14 cellular contexts compared by ENCODE assay signal in the genomic region with DNA sequence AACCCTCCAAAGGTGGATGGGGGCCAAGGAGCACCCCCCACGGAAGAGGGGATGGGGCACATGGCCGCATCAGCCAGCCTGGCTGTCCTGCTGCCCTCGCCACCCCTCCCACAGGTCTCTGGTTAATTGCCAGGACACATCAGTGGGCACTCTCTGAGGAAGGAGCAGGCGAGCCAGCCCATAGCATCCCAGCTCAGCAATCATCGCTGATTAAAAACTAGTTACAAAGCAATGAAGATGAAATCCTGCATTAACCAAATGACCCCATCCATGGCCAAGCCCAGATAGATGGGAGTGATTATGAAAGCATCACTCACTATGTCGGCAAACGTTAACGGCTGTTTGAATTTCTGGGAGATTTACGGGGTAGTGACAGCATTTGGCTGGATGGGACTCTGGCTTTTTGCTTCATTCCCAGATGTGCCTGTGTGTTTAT. TPM values are rescaled to one million over a fixed set of nuclear protein-coding genes. Genes with fewer than 3 reads are reported as not detected.
DNase-seq lines count a peak whose midpoint lies in the region; ATAC-seq and TF ChIP-seq lines count a peak whose summit lies in the region.
"Had no signal": no experiment of that assay in that cellular context is flagged by ENCODE, and none has a peak within 500 bp of the region (broad histone marks: within the 10 kb centered on the region; RNA-seq: fewer than 3 reads in every experiment).

No MANE protein-coding gene starts in this region.

- H3K9me3 ChIP-seq in HEK293 (ENCODE audit: control insufficient read depth, insufficient read depth, low read depth, low read length): no peaks in the 10 kb centered on the region

- H3K4me3 Mint-ChIP-seq in activated T-helper 17 cell treated with anti-CD3 and anti-CD28 coated beads, Interleukin-2, amount 50 U/mL, for 72 hours: no peak overlapping the region
- H3K4me3 Mint-ChIP-seq: B cell; CD8-positive, alpha-beta T cell; H9 had no signal

- no peaks in the 10 kb centered on the region for H3K36me3 ChIP-seq in HEK293 (ENCODE audit: control insufficient read depth in 2 of 2, insufficient read depth in 1 of 2, low read length in 2 of 2)

- CTCF ChIA-PET in HEK293 (lab: Yijun Ruan, JAX): interaction anchor here (2.4 kb wide), 1 partner anchor 28 kb away, joined by 8 read pairs; no protein-coding TSS in a partner anchor

- ATAC-seq in activated T-helper 17 cell treated with anti-CD3 and anti-CD28 coated beads, Interleukin-2, amount 50 U/mL, for 72 hours (replicated peaks): no peak
- ATAC-seq in HG02970 (IDR thresholded peaks at IDR 0.05; ENCODE audit: low FRiP score, unreplicated experiment): no peak
- ATAC-seq in HG03342 (IDR thresholded peaks at IDR 0.05; ENCODE audit: unreplicated experiment): no peak

- H3K27ac ChIP-seq in HEK293 (ENCODE audit: extremely low read depth, low read depth, low read length): no peak overlapping the region

- H3K36me3 Mint-ChIP-seq in activated T-helper 17 cell treated with anti-CD3 and anti-CD28 coated beads, Interleukin-2, amount 50 U/mL, for 72 hours (ENCODE audit: low read depth): no peaks in the 10 kb centered on the region

- H3K27me3 Mint-ChIP-seq in activated T-helper 17 cell treated with anti-CD3 and anti-CD28 coated beads, Interleukin-2, amount 50 U/mL, for 72 hours: no peaks in the 10 kb centered on the region
- H3K27me3 Mint-ChIP-seq: B cell had no signal

- TF ChIP-seq CTCF in AG10803 (conservative IDR thresholded peaks at IDR 0.05; ENCODE audit: low read length): no peak
- TF ChIP-seq CTCF in HEK293 (tag by site-specific recombination; IDR thresholded peaks at IDR 0.05): no peak

- H3K9me3 Mint-ChIP-seq in activated T-helper 17 cell treated with anti-CD3 and anti-CD28 coated beads, Interleukin-2, amount 50 U/mL, for 72 hours: no peaks in the 10 kb centered on the region
- H3K9me3 Mint-ChIP-seq: CD8-positive, alpha-beta T cell had no signal

- no peak overlapping the region for H3K4me3 ChIP-seq in AG10803 (ENCODE audit: low read length)
- H3K4me3 ChIP-seq in HEK293 (ENCODE audit: low read depth, low read length): no peak overlapping the region

- DNase-seq in AG10803 (ENCODE audit: low read depth) (peak; percentile 37), left kidney (ENCODE audit: low read depth, low spot score) (peak; percentile 83), cerebellar cortex (ENCODE audit: low spot score) (no peak), putamen (ENCODE audit: low spot score) (no peak)
- DNase-seq: CD8-positive, alpha-beta T cell; GF-D8; H9; NCI-H446 treated with DMSO at 0.1 percent for 48 hours had no signal

- POLR2A ChIA-PET in HEK293 (lab: Yijun Ruan, JAX): no interaction called here

- H3K4me1 Mint-ChIP-seq in activated T-helper 17 cell treated with anti-CD3 and anti-CD28 coated beads, Interleukin-2, amount 50 U/mL, for 72 hours: no peaks in the 10 kb centered on the region

- H3K4me1 ChIP-seq in HEK293 (ENCODE audit: control insufficient read depth, insufficient read depth, low read length): no peaks in the 10 kb centered on the region

- peak overlapping the region; percentile 16 for H3K27ac Mint-ChIP-seq in activated T-helper 17 cell treated with anti-CD3 and anti-CD28 coated beads, Interleukin-2, amount 50 U/mL, for 72 hours
- H3K27ac Mint-ChIP-seq: B cell, H9 had no signal

TF ChIP-seq in HEK293, 187 proteins besides CTCF, POLR2A, EP300 and RAD21:
- TF ChIP-seq HOXA7 (CRISPR knock-in tag; IDR thresholded peaks at IDR 0.05; ENCODE audit: borderline replicate concordance) (no peak), OSR2 (tag by site-specific recombination; IDR thresholded peaks at IDR 0.05) (peak; percentile 11; the same call in 1 of the 2 replicates), ZNF133 (tag by site-specific recombination; IDR thresholded peaks at IDR 0.05) (no peak), ZNF530 (tag by site-specific recombination; IDR thresholded peaks at IDR 0.05; ENCODE audit: low read depth) (no peak), ZNF341 (tag by site-specific recombination; IDR thresholded peaks at IDR 0.05; ENCODE audit: low read depth) (peak; percentile 59; the same call in 1 of the 2 replicates), ZNF10 (tag by site-specific recombination; IDR thresholded peaks at IDR 0.05) (no peak), FEZF1 (tag by site-specific recombination; IDR thresholded peaks at IDR 0.05) (peak; percentile 91), ZNF354C (tag by site-specific recombination; IDR thresholded peaks at IDR 0.05; ENCODE audit: borderline replicate concordance, low read depth) (no peak)
- TF ChIP-seq, protein P1, sequence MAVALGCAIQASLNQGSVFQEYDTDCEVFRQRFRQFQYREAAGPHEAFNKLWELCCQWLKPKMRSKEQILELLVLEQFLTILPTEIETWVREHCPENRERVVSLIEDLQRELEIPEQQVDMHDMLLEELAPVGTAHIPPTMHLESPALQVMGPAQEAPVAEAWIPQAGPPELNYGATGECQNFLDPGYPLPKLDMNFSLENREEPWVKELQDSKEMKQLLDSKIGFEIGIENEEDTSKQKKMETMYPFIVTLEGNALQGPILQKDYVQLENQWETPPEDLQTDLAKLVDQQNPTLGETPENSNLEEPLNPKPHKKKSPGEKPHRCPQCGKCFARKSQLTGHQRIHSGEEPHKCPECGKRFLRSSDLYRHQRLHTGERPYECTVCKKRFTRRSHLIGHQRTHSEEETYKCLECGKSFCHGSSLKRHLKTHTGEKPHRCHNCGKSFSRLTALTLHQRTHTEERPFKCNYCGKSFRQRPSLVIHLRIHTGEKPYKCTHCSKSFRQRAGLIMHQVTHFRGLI (tag by site-specific recombination; IDR thresholded peaks at IDR 0.05): no peak
- TF ChIP-seq, protein P2, sequence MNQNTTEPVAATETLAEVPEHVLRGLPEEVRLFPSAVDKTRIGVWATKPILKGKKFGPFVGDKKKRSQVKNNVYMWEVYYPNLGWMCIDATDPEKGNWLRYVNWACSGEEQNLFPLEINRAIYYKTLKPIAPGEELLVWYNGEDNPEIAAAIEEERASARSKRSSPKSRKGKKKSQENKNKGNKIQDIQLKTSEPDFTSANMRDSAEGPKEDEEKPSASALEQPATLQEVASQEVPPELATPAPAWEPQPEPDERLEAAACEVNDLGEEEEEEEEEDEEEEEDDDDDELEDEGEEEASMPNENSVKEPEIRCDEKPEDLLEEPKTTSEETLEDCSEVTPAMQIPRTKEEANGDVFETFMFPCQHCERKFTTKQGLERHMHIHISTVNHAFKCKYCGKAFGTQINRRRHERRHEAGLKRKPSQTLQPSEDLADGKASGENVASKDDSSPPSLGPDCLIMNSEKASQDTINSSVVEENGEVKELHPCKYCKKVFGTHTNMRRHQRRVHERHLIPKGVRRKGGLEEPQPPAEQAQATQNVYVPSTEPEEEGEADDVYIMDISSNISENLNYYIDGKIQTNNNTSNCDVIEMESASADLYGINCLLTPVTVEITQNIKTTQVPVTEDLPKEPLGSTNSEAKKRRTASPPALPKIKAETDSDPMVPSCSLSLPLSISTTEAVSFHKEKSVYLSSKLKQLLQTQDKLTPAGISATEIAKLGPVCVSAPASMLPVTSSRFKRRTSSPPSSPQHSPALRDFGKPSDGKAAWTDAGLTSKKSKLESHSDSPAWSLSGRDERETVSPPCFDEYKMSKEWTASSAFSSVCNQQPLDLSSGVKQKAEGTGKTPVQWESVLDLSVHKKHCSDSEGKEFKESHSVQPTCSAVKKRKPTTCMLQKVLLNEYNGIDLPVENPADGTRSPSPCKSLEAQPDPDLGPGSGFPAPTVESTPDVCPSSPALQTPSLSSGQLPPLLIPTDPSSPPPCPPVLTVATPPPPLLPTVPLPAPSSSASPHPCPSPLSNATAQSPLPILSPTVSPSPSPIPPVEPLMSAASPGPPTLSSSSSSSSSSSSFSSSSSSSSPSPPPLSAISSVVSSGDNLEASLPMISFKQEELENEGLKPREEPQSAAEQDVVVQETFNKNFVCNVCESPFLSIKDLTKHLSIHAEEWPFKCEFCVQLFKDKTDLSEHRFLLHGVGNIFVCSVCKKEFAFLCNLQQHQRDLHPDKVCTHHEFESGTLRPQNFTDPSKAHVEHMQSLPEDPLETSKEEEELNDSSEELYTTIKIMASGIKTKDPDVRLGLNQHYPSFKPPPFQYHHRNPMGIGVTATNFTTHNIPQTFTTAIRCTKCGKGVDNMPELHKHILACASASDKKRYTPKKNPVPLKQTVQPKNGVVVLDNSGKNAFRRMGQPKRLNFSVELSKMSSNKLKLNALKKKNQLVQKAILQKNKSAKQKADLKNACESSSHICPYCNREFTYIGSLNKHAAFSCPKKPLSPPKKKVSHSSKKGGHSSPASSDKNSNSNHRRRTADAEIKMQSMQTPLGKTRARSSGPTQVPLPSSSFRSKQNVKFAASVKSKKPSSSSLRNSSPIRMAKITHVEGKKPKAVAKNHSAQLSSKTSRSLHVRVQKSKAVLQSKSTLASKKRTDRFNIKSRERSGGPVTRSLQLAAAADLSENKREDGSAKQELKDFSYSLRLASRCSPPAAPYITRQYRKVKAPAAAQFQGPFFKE (tag by site-specific recombination; IDR thresholded peaks at IDR 0.05; ENCODE audit: borderline replicate concordance): no peak

RNA-seq across cellular contexts. Expression of a gene that starts 45.3 kb away (rescaled TPM):
- total RNA-seq in activated T-helper 17 cell treated with anti-CD3 and anti-CD28 coated beads, Interleukin-2, amount 50 U/mL, for 72 hours: not detected
- total RNA-seq: A673; B cell; CD8-positive, alpha-beta T cell; H9 had no signal

Comparison
In these comparisons a context has a peak if more than half of its experiments do, and no peak if none do; other contexts are left out.
1. DNase-seq: peak in AG10803 (single experiment) and left kidney (single experiment); none in cerebellar cortex (single experiment) and putamen (single experiment).